ENCODE assay signal across 10 cellular contexts in genomic region chr14:92582706-92583452, GRCh38.
DNase-seq lines count a peak whose midpoint lies in the region; ATAC-seq, FAIRE-seq and TF ChIP-seq lines count a peak whose summit lies in the region.
"Had no signal": no experiment of that assay in that cellular context is flagged by ENCODE, and none has a peak within 500 bp of the region (broad histone marks: within the 10 kb centered on the region; RNA-seq: fewer than 3 reads in every experiment).

No MANE protein-coding gene starts in this region.

- peak overlapping the region; percentile 80 to 91 for H3K27ac ChIP-seq in ascending aorta
- H3K27ac ChIP-seq in neuronal stem cell (replicated peaks; ENCODE audit: low read length): no peak overlapping the region

- no peak overlapping the region for H3K14ac ChIP-seq in neuronal stem cell (ENCODE audit: low read length)

- no peak overlapping the region for H2AK5ac ChIP-seq in neuronal stem cell (ENCODE audit: low read depth, low read length)

- H2AFZ ChIP-seq in neuronal stem cell (ENCODE audit: low read length): no peak overlapping the region

- TF ChIP-seq CTCF in ascending aorta (IDR thresholded peaks at IDR 0.05): no peak

- no peak overlapping the region for H2BK120ac ChIP-seq in neuronal stem cell (ENCODE audit: low read depth, low read length)

- H3K4me3 ChIP-seq in ascending aorta (no peak overlapping the region), neuronal stem cell (ENCODE audit: low read length in 2 of 2) (no peak overlapping the region)

- H3K23ac ChIP-seq in neuronal stem cell (ENCODE audit: low read depth, low read length, poor library complexity): no peak overlapping the region

- WGBS in neuronal stem cell (ENCODE audit: extremely low coverage in 2 of 2, insufficient read length in 2 of 2, insufficient replicate concordance in 1 of 2), 2 donors: no CpG with 5 or more reads among the region's 12 CpGs

- H3K27me3 ChIP-seq in ascending aorta (no peaks in the 10 kb centered on the region), neuronal stem cell (ENCODE audit: control insufficient read depth in 3 of 3, insufficient read depth in 3 of 3, low read depth in 1 of 3, low read length in 3 of 3) (no peaks in the 10 kb centered on the region)

- H4K91ac ChIP-seq in neuronal stem cell (ENCODE audit: low read depth, low read length, poor library complexity): no peak overlapping the region

- H3K4me2 ChIP-seq in neuronal stem cell (ENCODE audit: insufficient read depth, low read length, poor library complexity, severe bottlenecking): no peak overlapping the region

- no peaks in the 10 kb centered on the region for H3K79me1 ChIP-seq in neuronal stem cell (ENCODE audit: low read depth, low read length)

- H3K4me1 ChIP-seq in ascending aorta: peaks cover 13 to 37% of the 10 kb centered on the region in 2 donors
- no peaks in the 10 kb centered on the region for H3K4me1 ChIP-seq in neuronal stem cell (ENCODE audit: control insufficient read depth in 2 of 2, insufficient read depth in 1 of 2, low read depth in 1 of 2, low read length in 2 of 2)

- TF ChIP-seq POLR2A in GM12892 (IDR thresholded peaks at IDR 0.05; ENCODE audit: low read depth, low read length): peak; percentile 50; the same call in 1 of the 2 replicates

- no peak overlapping the region for H3K9ac ChIP-seq in neuronal stem cell (ENCODE audit: low read depth, low read length, poor library complexity)

- no peak overlapping the region for H3K18ac ChIP-seq in neuronal stem cell (ENCODE audit: low read length)

- ATAC-seq in GM21381 (IDR thresholded peaks at IDR 0.05; ENCODE audit: unreplicated experiment) (peak; percentile 52), HG03354 (IDR thresholded peaks at IDR 0.05; ENCODE audit: poor library complexity, severe bottlenecking, unreplicated experiment) (peak; percentile 62)
- ATAC-seq: WTC11 had no signal

- DNase-seq in GM12892 (ENCODE audit: insufficient read length): peak; percentile 41
- DNase-seq in ascending aorta (ENCODE audit: low spot score in 2 of 2): no peak
- no peak for DNase-seq in NCI-H510A treated with DMSO at 0.1 percent for 48 hours (lab: John Stamatoyannopoulos, UW)
- DNase-seq in stimulated activated CD4-positive, alpha-beta T cell treated with anti-CD3 and anti-CD28 coated beads, Interleukin-15, amount 100 ng/mL, for 24 hours: no peak
- DNase-seq in neuronal stem cell (ENCODE audit: low spot score): no peak
- no peak for DNase-seq in urothelium cell line (ENCODE audit: low spot score)
- DNase-seq: DND-41 had no signal

- H2BK5ac ChIP-seq in neuronal stem cell (ENCODE audit: low read length): no peak overlapping the region

- H3K9me3 ChIP-seq in ascending aorta: no peaks in the 10 kb centered on the region
- peaks cover 3 to 4% of the 10 kb centered on the region in 2 donors for H3K9me3 ChIP-seq in neuronal stem cell (replicated peaks in 1 of 2; ENCODE audit: control insufficient read depth in 2 of 2, insufficient read depth in 1 of 2, low read depth in 1 of 2, low read length in 2 of 2)

- H4K8ac ChIP-seq in neuronal stem cell (ENCODE audit: low read depth, low read length): no peak overlapping the region

- peak; percentile 90 for FAIRE-seq in GM12892 (lab: Jason Lieb, UNC)
- no peak for FAIRE-seq in urothelium cell line (lab: Jason Lieb, UNC)

- intact Hi-C loops in ascending aorta (cut with DNase I): no loop called here

- H2BK12ac ChIP-seq in neuronal stem cell (ENCODE audit: low read length): no peak overlapping the region

- H3K4ac ChIP-seq in neuronal stem cell (ENCODE audit: low read length): no peak overlapping the region

- peaks cover 4 to 9% of the 10 kb centered on the region in 2 donors for H3K36me3 ChIP-seq in ascending aorta
- H3K36me3 ChIP-seq in neuronal stem cell (replicated peaks in 1 of 2; ENCODE audit: control insufficient read depth in 2 of 2, insufficient read depth in 2 of 2, low read length in 2 of 2): peaks cover 0 to 12% of the 10 kb centered on the region in 2 donors

- no peak overlapping the region for H2BK15ac ChIP-seq in neuronal stem cell (ENCODE audit: low read length)
